17 cellular contexts compared by ENCODE assay signal in genomic region chr11:96124155-96124554, GRCh38.
"Had no signal": no experiment of that assay in that cellular context is flagged by ENCODE, and none has a peak within 500 bp of the region (broad histone marks: within the 10 kb centered on the region; RNA-seq: fewer than 3 reads in every experiment).

No MANE protein-coding gene starts in this region.

- ATAC-seq: foreskin keratinocyte, mucosa of descending colon, right cardiac atrium had no signal

- H3K4me3 Mint-ChIP-seq: memory B cell, nephron had no signal

- DNase-seq: activated T-cell treated with anti-CD3 and anti-CD28 coated beads, Interleukin-2, amount 50 U/mL, for 1 hour; adrenal gland; cortex of kidney; effector CD8-positive, alpha-beta T cell; foreskin keratinocyte; glutamatergic neuron; hypothalamus; left ventricle myocardium inferior; mucosa of descending colon; nucleus accumbens; right cardiac atrium; stimulated activated CD4-positive, alpha-beta T cell treated with anti-CD3 and anti-CD28 coated beads, Interleukin-15, amount 100 ng/mL, for 24 hours; stimulated activated CD4-positive, alpha-beta T cell treated with anti-CD3 and anti-CD28 coated beads, Interleukin-4, amount 100 ng/mL, for 1 hour; T-helper 9 cell; trophoblast cell had no signal

- H3K9me3 Mint-ChIP-seq: memory B cell, nephron had no signal

- H3K27ac Mint-ChIP-seq: memory B cell, nephron had no signal

- H3K27me3 Mint-ChIP-seq: memory B cell had no signal
